ENCODE assay signal across 2 cellular contexts in the genomic region with DNA sequence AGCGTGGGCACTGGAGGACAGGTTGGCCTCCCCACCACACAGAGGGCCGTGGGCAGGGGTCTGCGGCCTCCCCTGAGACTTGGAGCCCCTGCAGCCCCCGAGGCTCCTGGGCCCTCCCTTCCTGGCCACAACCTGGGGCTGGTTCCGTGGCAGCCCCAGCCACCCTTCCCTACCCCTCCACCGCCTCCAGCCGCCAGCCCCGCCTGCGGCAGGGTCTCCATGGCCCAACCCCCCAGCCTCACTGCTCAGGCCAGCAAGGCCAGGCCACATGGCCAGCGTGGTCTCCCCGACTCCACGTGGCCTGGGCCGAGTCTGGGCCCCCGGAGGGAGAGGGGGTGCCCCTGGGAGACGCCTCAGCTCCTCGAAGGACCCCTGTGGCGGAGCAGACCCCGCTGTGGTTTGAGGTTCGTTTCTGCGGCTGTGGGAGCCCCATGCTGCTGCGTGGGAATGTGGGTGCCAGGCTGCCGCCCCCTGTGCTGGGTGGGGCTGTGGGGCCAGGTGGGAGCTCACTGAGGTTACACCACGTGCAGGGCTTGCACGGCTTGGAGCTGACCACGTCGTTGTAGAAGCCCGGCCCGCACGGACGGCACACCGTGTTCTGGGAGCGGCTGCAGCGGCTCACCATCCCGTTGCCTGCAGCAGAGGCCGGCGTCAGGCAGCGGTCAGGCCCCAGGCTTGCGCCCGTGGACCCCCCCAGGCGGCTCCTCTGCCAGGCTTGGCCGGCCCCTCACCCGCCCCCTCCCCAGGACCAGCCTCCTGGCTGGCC.
TF ChIP-seq lines count a peak whose summit lies in the region.

No MANE protein-coding gene starts in this region.

TF ChIP-seq in SK-N-SH, 30 proteins besides CTCF, POLR2A, EP300 and RAD21 (continued from another document):
- TF ChIP-seq, protein P1, sequence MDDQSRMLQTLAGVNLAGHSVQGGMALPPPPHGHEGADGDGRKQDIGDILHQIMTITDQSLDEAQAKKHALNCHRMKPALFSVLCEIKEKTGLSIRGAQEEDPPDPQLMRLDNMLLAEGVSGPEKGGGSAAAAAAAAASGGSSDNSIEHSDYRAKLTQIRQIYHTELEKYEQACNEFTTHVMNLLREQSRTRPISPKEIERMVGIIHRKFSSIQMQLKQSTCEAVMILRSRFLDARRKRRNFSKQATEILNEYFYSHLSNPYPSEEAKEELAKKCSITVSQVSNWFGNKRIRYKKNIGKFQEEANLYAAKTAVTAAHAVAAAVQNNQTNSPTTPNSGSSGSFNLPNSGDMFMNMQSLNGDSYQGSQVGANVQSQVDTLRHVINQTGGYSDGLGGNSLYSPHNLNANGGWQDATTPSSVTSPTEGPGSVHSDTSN (IDR thresholded peaks at IDR 0.05), result no peak
- TF ChIP-seq SIN3A (IDR thresholded peaks at IDR 0.05; ENCODE audit: borderline replicate concordance, low read depth, low read length), result no peak
- TF ChIP-seq SMC3 (IDR thresholded peaks at IDR 0.05; ENCODE audit: low read depth, low read length), result no peak
- TF ChIP-seq TAF1 (IDR thresholded peaks at IDR 0.05; ENCODE audit: borderline replicate concordance, low read depth, low read length), result no peak
- TF ChIP-seq, protein P2, sequence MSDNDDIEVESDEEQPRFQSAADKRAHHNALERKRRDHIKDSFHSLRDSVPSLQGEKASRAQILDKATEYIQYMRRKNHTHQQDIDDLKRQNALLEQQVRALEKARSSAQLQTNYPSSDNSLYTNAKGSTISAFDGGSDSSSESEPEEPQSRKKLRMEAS (IDR thresholded peaks at IDR 0.05; ENCODE audit: low read depth), result no peak
- TF ChIP-seq CHD2 (IDR thresholded peaks at IDR 0.05; ENCODE audit: low read length, partially characterized antibody), result no peak
- no peak for TF ChIP-seq ELF1 (IDR thresholded peaks at IDR 0.05)
- TF ChIP-seq FOXM1 (IDR thresholded peaks at IDR 0.05; ENCODE audit: low read depth), result no peak
- TF ChIP-seq, protein P3, sequence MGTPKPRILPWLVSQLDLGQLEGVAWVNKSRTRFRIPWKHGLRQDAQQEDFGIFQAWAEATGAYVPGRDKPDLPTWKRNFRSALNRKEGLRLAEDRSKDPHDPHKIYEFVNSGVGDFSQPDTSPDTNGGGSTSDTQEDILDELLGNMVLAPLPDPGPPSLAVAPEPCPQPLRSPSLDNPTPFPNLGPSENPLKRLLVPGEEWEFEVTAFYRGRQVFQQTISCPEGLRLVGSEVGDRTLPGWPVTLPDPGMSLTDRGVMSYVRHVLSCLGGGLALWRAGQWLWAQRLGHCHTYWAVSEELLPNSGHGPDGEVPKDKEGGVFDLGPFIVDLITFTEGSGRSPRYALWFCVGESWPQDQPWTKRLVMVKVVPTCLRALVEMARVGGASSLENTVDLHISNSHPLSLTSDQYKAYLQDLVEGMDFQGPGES (IDR thresholded peaks at IDR 0.05; ENCODE audit: low read depth, low read length), result no peak
- TF ChIP-seq MXI1 (IDR thresholded peaks at IDR 0.05; ENCODE audit: low read depth, low read length), result no peak
- TF ChIP-seq, protein P4, sequence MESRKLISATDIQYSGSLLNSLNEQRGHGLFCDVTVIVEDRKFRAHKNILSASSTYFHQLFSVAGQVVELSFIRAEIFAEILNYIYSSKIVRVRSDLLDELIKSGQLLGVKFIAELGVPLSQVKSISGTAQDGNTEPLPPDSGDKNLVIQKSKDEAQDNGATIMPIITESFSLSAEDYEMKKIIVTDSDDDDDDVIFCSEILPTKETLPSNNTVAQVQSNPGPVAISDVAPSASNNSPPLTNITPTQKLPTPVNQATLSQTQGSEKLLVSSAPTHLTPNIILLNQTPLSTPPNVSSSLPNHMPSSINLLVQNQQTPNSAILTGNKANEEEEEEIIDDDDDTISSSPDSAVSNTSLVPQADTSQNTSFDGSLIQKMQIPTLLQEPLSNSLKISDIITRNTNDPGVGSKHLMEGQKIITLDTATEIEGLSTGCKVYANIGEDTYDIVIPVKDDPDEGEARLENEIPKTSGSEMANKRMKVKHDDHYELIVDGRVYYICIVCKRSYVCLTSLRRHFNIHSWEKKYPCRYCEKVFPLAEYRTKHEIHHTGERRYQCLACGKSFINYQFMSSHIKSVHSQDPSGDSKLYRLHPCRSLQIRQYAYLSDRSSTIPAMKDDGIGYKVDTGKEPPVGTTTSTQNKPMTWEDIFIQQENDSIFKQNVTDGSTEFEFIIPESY (IDR thresholded peaks at IDR 0.05; ENCODE audit: borderline replicate concordance, low read depth), result no peak
- no peak for TF ChIP-seq RCOR1 (IDR thresholded peaks at IDR 0.05; ENCODE audit: low read length)

TF ChIP-seq in SK-N-SH treated with all-trans-retinoic acid at 6 μM for 48 hours, 23 proteins besides CTCF, POLR2A, EP300 and RAD21 (continued from another document):
- TF ChIP-seq, protein P5, sequence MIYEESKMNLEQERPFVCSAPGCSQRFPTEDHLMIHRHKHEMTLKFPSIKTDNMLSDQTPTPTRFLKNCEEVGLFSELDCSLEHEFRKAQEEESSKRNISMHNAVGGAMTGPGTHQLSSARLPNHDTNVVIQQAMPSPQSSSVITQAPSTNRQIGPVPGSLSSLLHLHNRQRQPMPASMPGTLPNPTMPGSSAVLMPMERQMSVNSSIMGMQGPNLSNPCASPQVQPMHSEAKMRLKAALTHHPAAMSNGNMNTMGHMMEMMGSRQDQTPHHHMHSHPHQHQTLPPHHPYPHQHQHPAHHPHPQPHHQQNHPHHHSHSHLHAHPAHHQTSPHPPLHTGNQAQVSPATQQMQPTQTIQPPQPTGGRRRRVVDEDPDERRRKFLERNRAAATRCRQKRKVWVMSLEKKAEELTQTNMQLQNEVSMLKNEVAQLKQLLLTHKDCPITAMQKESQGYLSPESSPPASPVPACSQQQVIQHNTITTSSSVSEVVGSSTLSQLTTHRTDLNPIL (CRISPR knock-in tag; IDR thresholded peaks at IDR 0.05; ENCODE audit: low read depth), result no peak
- TF ChIP-seq, protein P6, sequence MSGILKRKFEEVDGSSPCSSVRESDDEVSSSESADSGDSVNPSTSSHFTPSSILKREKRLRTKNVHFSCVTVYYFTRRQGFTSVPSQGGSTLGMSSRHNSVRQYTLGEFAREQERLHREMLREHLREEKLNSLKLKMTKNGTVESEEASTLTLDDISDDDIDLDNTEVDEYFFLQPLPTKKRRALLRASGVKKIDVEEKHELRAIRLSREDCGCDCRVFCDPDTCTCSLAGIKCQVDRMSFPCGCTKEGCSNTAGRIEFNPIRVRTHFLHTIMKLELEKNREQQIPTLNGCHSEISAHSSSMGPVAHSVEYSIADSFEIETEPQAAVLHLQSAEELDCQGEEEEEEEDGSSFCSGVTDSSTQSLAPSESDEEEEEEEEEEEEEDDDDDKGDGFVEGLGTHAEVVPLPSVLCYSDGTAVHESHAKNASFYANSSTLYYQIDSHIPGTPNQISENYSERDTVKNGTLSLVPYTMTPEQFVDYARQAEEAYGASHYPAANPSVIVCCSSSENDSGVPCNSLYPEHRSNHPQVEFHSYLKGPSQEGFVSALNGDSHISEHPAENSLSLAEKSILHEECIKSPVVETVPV (CRISPR knock-in tag; IDR thresholded peaks at IDR 0.05), result no peak
- no peak for TF ChIP-seq TCF4 (CRISPR knock-in tag; IDR thresholded peaks at IDR 0.05; ENCODE audit: borderline replicate concordance)
- TF ChIP-seq RARB (CRISPR knock-in tag; IDR thresholded peaks at IDR 0.05), result no peak
- no peak for TF ChIP-seq PPARA (CRISPR knock-in tag; IDR thresholded peaks at IDR 0.05; ENCODE audit: borderline replicate concordance)
- TF ChIP-seq ARNTL (CRISPR knock-in tag; IDR thresholded peaks at IDR 0.05; ENCODE audit: borderline replicate concordance, low read depth), result no peak
- no peak for TF ChIP-seq ISL1 (CRISPR knock-in tag; IDR thresholded peaks at IDR 0.05)
- no peak for TF ChIP-seq ZNF70 (CRISPR knock-in tag; IDR thresholded peaks at IDR 0.05)
- TF ChIP-seq SNAI2 (CRISPR knock-in tag; IDR thresholded peaks at IDR 0.05), result no peak
- TF ChIP-seq, protein P7, sequence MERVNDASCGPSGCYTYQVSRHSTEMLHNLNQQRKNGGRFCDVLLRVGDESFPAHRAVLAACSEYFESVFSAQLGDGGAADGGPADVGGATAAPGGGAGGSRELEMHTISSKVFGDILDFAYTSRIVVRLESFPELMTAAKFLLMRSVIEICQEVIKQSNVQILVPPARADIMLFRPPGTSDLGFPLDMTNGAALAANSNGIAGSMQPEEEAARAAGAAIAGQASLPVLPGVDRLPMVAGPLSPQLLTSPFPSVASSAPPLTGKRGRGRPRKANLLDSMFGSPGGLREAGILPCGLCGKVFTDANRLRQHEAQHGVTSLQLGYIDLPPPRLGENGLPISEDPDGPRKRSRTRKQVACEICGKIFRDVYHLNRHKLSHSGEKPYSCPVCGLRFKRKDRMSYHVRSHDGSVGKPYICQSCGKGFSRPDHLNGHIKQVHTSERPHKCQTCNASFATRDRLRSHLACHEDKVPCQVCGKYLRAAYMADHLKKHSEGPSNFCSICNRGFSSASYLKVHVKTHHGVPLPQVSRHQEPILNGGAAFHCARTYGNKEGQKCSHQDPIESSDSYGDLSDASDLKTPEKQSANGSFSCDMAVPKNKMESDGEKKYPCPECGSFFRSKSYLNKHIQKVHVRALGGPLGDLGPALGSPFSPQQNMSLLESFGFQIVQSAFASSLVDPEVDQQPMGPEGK (CRISPR knock-in tag; IDR thresholded peaks at IDR 0.05; ENCODE audit: borderline replicate concordance), result no peak
